9 cellular contexts compared by ENCODE assay signal in genomic region chr5:124902097-124902821, GRCh38.
DNase-seq lines count a peak whose midpoint lies in the region; ATAC-seq and FAIRE-seq lines count a peak whose summit lies in the region.
"Had no signal": no experiment of that assay in that cellular context is flagged by ENCODE, and none has a peak within 500 bp of the region (broad histone marks: within the 10 kb centered on the region; RNA-seq: fewer than 3 reads in every experiment).

No MANE protein-coding gene starts in this region.

- DNase-seq in COR-L47 (lab: John Stamatoyannopoulos, UW) (peak; percentile 53), NCI-H345 (lab: John Stamatoyannopoulos, UW) (peak; percentile 70), caudate nucleus (lab: John Stamatoyannopoulos, UW) (peak in 2 of 61 donors; percentile 16 to 20), small intestine (peak; percentile 42), T-helper 9 cell (no peak)
- no peak for DNase-seq in activated naive CD4-positive, alpha-beta T cell treated with anti-CD3 and anti-CD28 coated beads, Interleukin-2, amount 50 U/mL, for 16 hours

- peak; percentile 99 for ATAC-seq in GM18873 (IDR thresholded peaks at IDR 0.05; ENCODE audit: low FRiP score, unreplicated experiment)
- ATAC-seq in HG03039 (IDR thresholded peaks at IDR 0.05; ENCODE audit: unreplicated experiment), result peak; percentile 98

- H3K9me3 ChIP-seq in small intestine (ENCODE audit: control insufficient read depth, low read depth), result no peaks in the 10 kb centered on the region
- H3K9me3 ChIP-seq: thyroid gland had no signal

- FAIRE-seq in small intestine (lab: Jason Lieb, UNC), result no peak

- no peaks in the 10 kb centered on the region for H3K36me3 ChIP-seq in small intestine (ENCODE audit: control insufficient read depth in 2 of 2, insufficient read depth in 2 of 2, low read length in 2 of 2)
- H3K36me3 ChIP-seq: thyroid gland had no signal

- H3K27ac ChIP-seq in caudate nucleus (ENCODE audit: low read depth, low read length) (peak overlapping the region; percentile 44), small intestine (ENCODE audit: low read depth in 1 of 2, low read length in 1 of 2) (peak overlapping the region in 1 of 2 donors; percentile 70)

- H3K4me1 ChIP-seq in small intestine (ENCODE audit: control insufficient read depth in 2 of 2, insufficient read depth in 1 of 2, low read depth in 1 of 2, low read length in 1 of 2), result peaks cover 0 to 16% of the 10 kb centered on the region in 2 donors

- no peak overlapping the region for H3K4me3 ChIP-seq in small intestine (ENCODE audit: low read depth in 1 of 2, low read length in 2 of 2)
- H3K4me3 ChIP-seq: thyroid gland had no signal

- no peaks in the 10 kb centered on the region for H3K27me3 ChIP-seq in small intestine (ENCODE audit: control insufficient read depth in 2 of 2, insufficient read depth in 2 of 2, low read length in 2 of 2)
- H3K27me3 ChIP-seq: thyroid gland had no signal

- 23 to 32% (median 30%) methylated on average over 5 of the region's 5 CpGs for WGBS in small intestine, 3 donors

Comparison
In these comparisons a context has a peak if more than half of its experiments do, and no peak if none do; other contexts are left out.
1. DNase-seq: peak in COR-L47 (single experiment), NCI-H345 (single experiment) and small intestine (single experiment); none in T-helper 9 cell (single experiment) and activated naive CD4-positive, alpha-beta T cell treated with anti-CD3 and anti-CD28 coated beads, Interleukin-2, amount 50 U/mL, for 16 hours (single experiment).